34 cellular contexts compared by ENCODE assay signal in the genomic region with DNA sequence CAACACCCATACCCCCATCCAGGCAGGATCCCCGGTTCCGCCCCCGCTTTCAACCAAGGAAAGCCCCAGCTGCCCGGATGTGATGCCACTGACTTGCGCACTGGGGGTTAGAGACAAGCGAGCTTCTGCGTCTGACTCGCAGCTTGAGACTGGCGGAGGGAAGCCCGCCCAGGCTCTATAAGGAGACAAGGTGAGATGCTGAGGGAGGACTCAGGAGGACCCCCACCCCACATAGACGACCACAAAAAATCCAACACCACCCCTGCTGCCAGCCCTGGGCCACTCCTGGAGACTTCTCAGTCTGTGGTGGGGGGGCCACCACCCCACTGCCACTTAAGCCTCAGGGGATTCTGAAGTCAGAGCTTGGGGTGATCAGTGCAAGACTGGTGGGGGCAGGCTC. TPM values are rescaled to one million over a fixed set of nuclear protein-coding genes. Genes with fewer than 3 reads are reported as not detected.
"Had no signal": no experiment of that assay in that cellular context is flagged by ENCODE, and none has a peak within 500 bp of the region (broad histone marks: within the 10 kb centered on the region; RNA-seq: fewer than 3 reads in every experiment).

A gene with protein sequence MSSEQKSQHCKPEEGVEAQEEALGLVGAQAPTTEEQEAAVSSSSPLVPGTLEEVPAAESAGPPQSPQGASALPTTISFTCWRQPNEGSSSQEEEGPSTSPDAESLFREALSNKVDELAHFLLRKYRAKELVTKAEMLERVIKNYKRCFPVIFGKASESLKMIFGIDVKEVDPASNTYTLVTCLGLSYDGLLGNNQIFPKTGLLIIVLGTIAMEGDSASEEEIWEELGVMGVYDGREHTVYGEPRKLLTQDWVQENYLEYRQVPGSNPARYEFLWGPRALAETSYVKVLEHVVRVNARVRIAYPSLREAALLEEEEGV (plus strand): TSS at position 110 of the 400 bp plus-strand sequence. CDS start 10,776 bp downstream, outside the sequence.

- H3K4me3 Mint-ChIP-seq: activated CD4-positive, alpha-beta memory T cell treated with anti-CD3 and anti-CD28 coated beads, Interleukin-2, amount 10 ng/mL, durations not matched to agents 7 days and 5 days; activated CD8-positive, alpha-beta memory T cell treated with anti-CD3 and anti-CD28 coated beads, Interleukin-2, amount 10 ng/mL, durations not matched to agents 7 days and 5 days; activated naive CD4-positive, alpha-beta T cell treated with anti-CD3 and anti-CD28 coated beads, Interleukin-2, amount 10 ng/mL, durations not matched to agents 7 days and 5 days; activated naive CD8-positive, alpha-beta T cell; activated naive CD8-positive, alpha-beta T cell treated with anti-CD3 and anti-CD28 coated beads, Interleukin-2, amount 50 U/mL, for 24 hours; brain had no signal

- H3K36me3 Mint-ChIP-seq: activated CD8-positive, alpha-beta memory T cell treated with anti-CD3 and anti-CD28 coated beads, Interleukin-2, amount 10 ng/mL, durations not matched to agents 7 days and 5 days; activated naive CD4-positive, alpha-beta T cell treated with anti-CD3 and anti-CD28 coated beads, Interleukin-2, amount 10 ng/mL, durations not matched to agents 7 days and 5 days; activated naive CD8-positive, alpha-beta T cell; brain had no signal

- H3K9me3 Mint-ChIP-seq: activated CD4-positive, alpha-beta memory T cell treated with anti-CD3 and anti-CD28 coated beads, Interleukin-2, amount 10 ng/mL, durations not matched to agents 7 days and 5 days; activated naive CD4-positive, alpha-beta T cell treated with anti-CD3 and anti-CD28 coated beads, Interleukin-2, amount 10 ng/mL, durations not matched to agents 7 days and 5 days; activated naive CD8-positive, alpha-beta T cell treated with anti-CD3 and anti-CD28 coated beads, Interleukin-2, amount 50 U/mL, for 24 hours; brain had no signal

- H3K4me1 Mint-ChIP-seq: activated CD4-positive, alpha-beta memory T cell treated with anti-CD3 and anti-CD28 coated beads, Interleukin-2, amount 10 ng/mL, durations not matched to agents 7 days and 5 days; activated CD8-positive, alpha-beta memory T cell treated with anti-CD3 and anti-CD28 coated beads, Interleukin-2, amount 10 ng/mL, durations not matched to agents 7 days and 5 days; activated naive CD4-positive, alpha-beta T cell treated with anti-CD3 and anti-CD28 coated beads, Interleukin-2, amount 10 ng/mL, durations not matched to agents 7 days and 5 days; activated naive CD8-positive, alpha-beta T cell treated with anti-CD3 and anti-CD28 coated beads, Interleukin-2, amount 50 U/mL, for 24 hours; brain had no signal

- H3K27me3 Mint-ChIP-seq: activated CD4-positive, alpha-beta memory T cell treated with anti-CD3 and anti-CD28 coated beads, Interleukin-2, amount 10 ng/mL, durations not matched to agents 7 days and 5 days; activated CD8-positive, alpha-beta memory T cell treated with anti-CD3 and anti-CD28 coated beads, Interleukin-2, amount 10 ng/mL, durations not matched to agents 7 days and 5 days; activated naive CD4-positive, alpha-beta T cell treated with anti-CD3 and anti-CD28 coated beads, Interleukin-2, amount 10 ng/mL, durations not matched to agents 7 days and 5 days; activated naive CD8-positive, alpha-beta T cell; activated naive CD8-positive, alpha-beta T cell treated with anti-CD3 and anti-CD28 coated beads, Interleukin-2, amount 50 U/mL, for 24 hours had no signal

- DNase-seq: activated CD4-positive, alpha-beta memory T cell treated with anti-CD3 and anti-CD28 coated beads, Interleukin-2, amount 10 ng/mL, durations not matched to agents 7 days and 5 days; activated CD4-positive, alpha-beta T cell treated with anti-CD3 and anti-CD28 coated beads for 1 hour; activated CD4-positive, alpha-beta T cell treated with anti-CD3 and anti-CD28 coated beads for 48 hours; activated CD4-positive, CD25-positive, alpha-beta regulatory T cell; activated CD8-positive, alpha-beta memory T cell treated with anti-CD3 and anti-CD28 coated beads for 24 hours; activated CD8-positive, alpha-beta memory T cell treated with anti-CD3 and anti-CD28 coated beads, Interleukin-2, amount 10 ng/mL, durations not matched to agents 7 days and 5 days; activated CD8-positive, alpha-beta memory T cell treated with anti-CD3 and anti-CD28 coated beads, Interleukin-2, amount 50 U/mL, for 48 hours; activated effector memory CD4-positive, alpha-beta T cell treated with Interleukin-2 at 50 U/mL for 16 hours; activated naive CD4-positive, alpha-beta T cell treated with anti-CD3 and anti-CD28 coated beads, Interleukin-2, amount 10 ng/mL, durations not matched to agents 7 days and 5 days; activated naive CD8-positive, alpha-beta T cell treated with anti-CD3 and anti-CD28 coated beads, Interleukin-2, amount 50 U/mL, for 24 hours; activated T-cell treated with anti-CD3 and anti-CD28 coated beads, Interleukin-2, amount 50 U/mL, for 48 hours; anterior cingulate cortex; central memory CD4-positive, alpha-beta T cell; Kasumi-1; KG1; MG63; NCI-H1048; NCI-H146; NCI-H187 treated with DMSO at 0.1 percent for 48 hours; NCI-H2081 treated with DMSO at 0.1 percent for 48 hours; NCI-H345; NCI-H524 treated with DMSO at 0.1 percent for 48 hours; SIG-M5; T-helper 1 cell; T-helper 2 cell; T-helper 9 cell; WERI-Rb-1 had no signal

- H3K27ac Mint-ChIP-seq: activated CD4-positive, alpha-beta memory T cell treated with anti-CD3 and anti-CD28 coated beads, Interleukin-2, amount 10 ng/mL, durations not matched to agents 7 days and 5 days; activated CD8-positive, alpha-beta memory T cell treated with anti-CD3 and anti-CD28 coated beads, Interleukin-2, amount 10 ng/mL, durations not matched to agents 7 days and 5 days; activated naive CD4-positive, alpha-beta T cell treated with anti-CD3 and anti-CD28 coated beads, Interleukin-2, amount 10 ng/mL, durations not matched to agents 7 days and 5 days; activated naive CD8-positive, alpha-beta T cell; activated naive CD8-positive, alpha-beta T cell treated with anti-CD3 and anti-CD28 coated beads, Interleukin-2, amount 50 U/mL, for 24 hours; brain had no signal

- ATAC-seq: activated CD8-positive, alpha-beta memory T cell treated with anti-CD3 and anti-CD28 coated beads, Interleukin-2, amount 10 ng/mL, durations not matched to agents 7 days and 5 days; activated naive CD8-positive, alpha-beta T cell treated with anti-CD3 and anti-CD28 coated beads, Interleukin-2, amount 50 U/mL, for 24 hours; Panc1; SK-N-SH treated with all-trans-retinoic acid at 6 μM for 48 hours had no signal

RNA-seq across cellular contexts. Expression of the gene that starts here (rescaled TPM):
- total RNA-seq: activated CD4-positive, alpha-beta memory T cell treated with anti-CD3 and anti-CD28 coated beads, Interleukin-2, amount 10 ng/mL, durations not matched to agents 7 days and 5 days; activated CD8-positive, alpha-beta memory T cell treated with anti-CD3 and anti-CD28 coated beads, Interleukin-2, amount 10 ng/mL, durations not matched to agents 7 days and 5 days; cerebellum; NCI-H460; SK-MEL-5 had no signal
